ENCODE assay signal across 17 cellular contexts in genomic region chr2:219560893-219561178, GRCh38. TPM values are rescaled to one million over a fixed set of nuclear protein-coding genes. Genes with fewer than 3 reads are reported as not detected.
"Had no signal": no experiment of that assay in that cellular context is flagged by ENCODE, and none has a peak within 500 bp of the region (broad histone marks: within the 10 kb centered on the region; RNA-seq: fewer than 3 reads in every experiment).

No MANE protein-coding gene starts in this region.

- H3K4me3 ChIP-seq: ascending aorta, ovary, spleen, suprapubic skin had no signal

- ATAC-seq: activated naive CD8-positive, alpha-beta T cell treated with anti-CD3 and anti-CD28 coated beads, Interleukin-2, amount 50 U/mL, for 24 hours; sciatic nerve had no signal

- H3K27ac Mint-ChIP-seq: activated naive CD4-positive, alpha-beta T cell treated with anti-CD3 and anti-CD28 coated beads for 36 hours; activated naive CD8-positive, alpha-beta T cell treated with anti-CD3 and anti-CD28 coated beads, Interleukin-2, amount 50 U/mL, for 24 hours; stimulated activated naive CD8-positive, alpha-beta T cell treated with anti-CD3 and anti-CD28 coated beads, Interleukin-15, Interleukin-2, amounts not matched to agents 100 ng/mL and 50 ng/mL, for 24 hours; T-helper 2 cell treated with Interferon-gamma antibody and Interleukin-4, amounts not matched to agents 5 μg/mL and 100 μg/mL, for 36 hours had no signal

- H3K27me3 Mint-ChIP-seq: type B pancreatic cell had no signal

- DNase-seq: activated CD4-positive, alpha-beta T cell treated with anti-CD3 and anti-CD28 coated beads, Interleukin-2, amount 50 U/mL, for 1 hour; activated CD4-positive, CD25-positive, alpha-beta regulatory T cell; activated naive CD4-positive, alpha-beta T cell treated with anti-CD3 and anti-CD28 coated beads for 36 hours; activated naive CD8-positive, alpha-beta T cell treated with anti-CD3 and anti-CD28 coated beads, Interleukin-2, amount 50 U/mL, for 24 hours; hypothalamus; left ventricle myocardium superior; spleen had no signal

- H3K36me3 ChIP-seq: ovary, spleen had no signal

- H3K4me1 Mint-ChIP-seq: activated naive CD8-positive, alpha-beta T cell treated with anti-CD3 and anti-CD28 coated beads, Interleukin-2, amount 50 U/mL, for 24 hours had no signal

- H3K4me1 ChIP-seq: ascending aorta, suprapubic skin had no signal

- H3K9me3 Mint-ChIP-seq: activated naive CD4-positive, alpha-beta T cell treated with anti-CD3 and anti-CD28 coated beads for 36 hours; activated naive CD8-positive, alpha-beta T cell treated with anti-CD3 and anti-CD28 coated beads, Interleukin-2, amount 50 U/mL, for 24 hours; stimulated activated naive CD8-positive, alpha-beta T cell treated with anti-CD3 and anti-CD28 coated beads, Interleukin-15, Interleukin-2, amounts not matched to agents 100 ng/mL and 50 ng/mL, for 24 hours; T-helper 2 cell treated with Interferon-gamma antibody and Interleukin-4, amounts not matched to agents 5 μg/mL and 100 μg/mL, for 36 hours; type B pancreatic cell had no signal

- H3K27ac ChIP-seq: ascending aorta, spleen, suprapubic skin had no signal

- H3K27me3 ChIP-seq: ascending aorta, ovary, suprapubic skin had no signal

- H3K4me3 Mint-ChIP-seq: activated naive CD4-positive, alpha-beta T cell treated with anti-CD3 and anti-CD28 coated beads for 36 hours; activated naive CD8-positive, alpha-beta T cell treated with anti-CD3 and anti-CD28 coated beads, Interleukin-2, amount 50 U/mL, for 24 hours; stimulated activated naive CD8-positive, alpha-beta T cell treated with anti-CD3 and anti-CD28 coated beads, Interleukin-15, Interleukin-2, amounts not matched to agents 100 ng/mL and 50 ng/mL, for 24 hours; T-helper 2 cell treated with Interferon-gamma antibody and Interleukin-4, amounts not matched to agents 5 μg/mL and 100 μg/mL, for 36 hours; type B pancreatic cell had no signal

- H3K9me3 ChIP-seq: ascending aorta, ovary, spleen, suprapubic skin had no signal

RNA-seq across cellular contexts. Expression of gene INHA, which starts 11.3 kb away (rescaled TPM):
- total RNA-seq: activated CD8-positive, alpha-beta memory T cell treated with anti-CD3 and anti-CD28 coated beads for 36 hours; activated naive CD4-positive, alpha-beta T cell treated with anti-CD3 and anti-CD28 coated beads for 36 hours; ascending aorta; glomerular endothelial cell; pulmonary artery endothelial cell had no signal

RNA-seq across cellular contexts. Expression of gene TMEM198, which starts 17.0 kb away (rescaled TPM):
- total RNA-seq: pulmonary artery endothelial cell had no signal
